29 cellular contexts compared by ENCODE assay signal in genomic region chr3:59460068-59460467, GRCh38.
DNase-seq lines count a peak whose midpoint lies in the region; ATAC-seq and TF ChIP-seq lines count a peak whose summit lies in the region.
"Had no signal": no experiment of that assay in that cellular context is flagged by ENCODE, and none has a peak within 500 bp of the region (broad histone marks: within the 10 kb centered on the region; RNA-seq: fewer than 3 reads in every experiment).

No MANE protein-coding gene starts in this region.

- no peak for TF ChIP-seq CTCF in natural killer cell (IDR thresholded peaks at IDR 0.05)

- DNase-seq in natural killer cell (no peak), immature natural killer cell (peak; percentile 17 to 37 (median 25)), SHP77 treated with DMSO at 0.1 percent for 48 hours (lab: John Stamatoyannopoulos, UW) (no peak)
- no peak for DNase-seq in natural killer cell treated with Interleukin-12 subunit alpha and Interleukin-12 subunit beta and Interleukin-15 and Interleukin-18, amount 100 ng/mL, for 72 hours (ENCODE audit: low spot score)
- DNase-seq in central memory CD8-positive, alpha-beta T cell (ENCODE audit: low spot score in 2 of 2) = no peak
- DNase-seq: 8988T; ACHN; AML-193; BE2C; C1 segment of cervical spinal cord; Caco-2; Calu3; CD4-positive, alpha-beta memory T cell; CD4-positive, alpha-beta T cell; CD4-positive, CD25-positive, alpha-beta regulatory T cell; CD8-positive, alpha-beta memory T cell; CD8-positive, alpha-beta T cell; COR-L47; DMS 273 treated with DMSO at 0.1 percent for 48 hours; DMS153; DMS53; DMS79; DMS79 treated with DMSO at 0.1 percent for 48 hours; DND-41; EL had no signal

- H3K9me3 Mint-ChIP-seq in natural killer cell = peaks cover 0 to 2% of the 10 kb centered on the region in 2 donors
- peaks cover 5% of the 10 kb centered on the region for H3K9me3 Mint-ChIP-seq in natural killer cell treated with Interleukin-12 subunit alpha and Interleukin-12 subunit beta and Interleukin-15 and Interleukin-18, amount 100 ng/mL, for 72 hours
- H3K9me3 Mint-ChIP-seq in central memory CD8-positive, alpha-beta T cell = peaks cover 5% of the 10 kb centered on the region
- peaks cover 0 to 9% (median 3%) of the 10 kb centered on the region in 6 donors for H3K9me3 Mint-ChIP-seq in immature natural killer cell

- H3K36me3 Mint-ChIP-seq in natural killer cell (no peaks in the 10 kb centered on the region), immature natural killer cell (peaks cover 3 to 18% (median 8%) of the 10 kb centered on the region in 3 donors)
- H3K36me3 Mint-ChIP-seq in natural killer cell treated with Interleukin-12 subunit alpha and Interleukin-12 subunit beta and Interleukin-15 and Interleukin-18, amount 100 ng/mL, for 72 hours = peaks cover 8% of the 10 kb centered on the region
- no peaks in the 10 kb centered on the region for H3K36me3 Mint-ChIP-seq in central memory CD8-positive, alpha-beta T cell (ENCODE audit: insufficient read depth)
- H3K36me3 Mint-ChIP-seq: CD14-positive monocyte had no signal

- H3K27me3 Mint-ChIP-seq in natural killer cell (ENCODE audit: low read depth in 2 of 2) (no peaks in the 10 kb centered on the region), immature natural killer cell (ENCODE audit: low read depth in 3 of 3) (peaks cover 0 to 5% (median 3%) of the 10 kb centered on the region in 3 donors)
- no peaks in the 10 kb centered on the region for H3K27me3 Mint-ChIP-seq in natural killer cell treated with Interleukin-12 subunit alpha and Interleukin-12 subunit beta and Interleukin-15 and Interleukin-18, amount 100 ng/mL, for 72 hours
- no peaks in the 10 kb centered on the region for H3K27me3 Mint-ChIP-seq in central memory CD8-positive, alpha-beta T cell
- H3K27me3 Mint-ChIP-seq: B cell; CD4-positive, alpha-beta memory T cell; CD4-positive, alpha-beta T cell; CD4-positive, CD25-positive, alpha-beta regulatory T cell had no signal

- intact Hi-C loops in natural killer cell (cut with micrococcal nuclease) = no loop called here

- H3K4me3 Mint-ChIP-seq in natural killer cell = no peak overlapping the region
- no peak overlapping the region for H3K4me3 Mint-ChIP-seq in natural killer cell treated with Interleukin-12 subunit alpha and Interleukin-12 subunit beta and Interleukin-15 and Interleukin-18, amount 100 ng/mL, for 72 hours
- H3K4me3 Mint-ChIP-seq in central memory CD8-positive, alpha-beta T cell = no peak overlapping the region
- peak overlapping the region in 1 of 5 donors; percentile 3 for H3K4me3 Mint-ChIP-seq in immature natural killer cell
- H3K4me3 Mint-ChIP-seq: B cell; CD14-positive monocyte; CD4-positive, alpha-beta memory T cell; CD4-positive, alpha-beta T cell; CD4-positive, CD25-positive, alpha-beta regulatory T cell; CD8-positive, alpha-beta memory T cell; CD8-positive, alpha-beta T cell had no signal

- ATAC-seq in natural killer cell (peak; percentile 55 to 82 (median 82)), HG02571 (IDR thresholded peaks at IDR 0.05; ENCODE audit: unreplicated experiment) (no peak)
- ATAC-seq in natural killer cell treated with Interleukin-12 subunit alpha and Interleukin-12 subunit beta and Interleukin-15 and Interleukin-18, amount 100 ng/mL, for 72 hours = no peak
- ATAC-seq in central memory CD8-positive, alpha-beta T cell (replicated peaks; ENCODE audit: extremely low read depth, poor library complexity, severe bottlenecking) = peak; percentile 46
- ATAC-seq: A549; CD8-positive, alpha-beta T cell had no signal

- H3K4me1 Mint-ChIP-seq in natural killer cell (peaks cover 17 to 22% of the 10 kb centered on the region in 2 donors), immature natural killer cell (peaks cover 9 to 14% of the 10 kb centered on the region in 2 donors)
- H3K4me1 Mint-ChIP-seq in natural killer cell treated with Interleukin-12 subunit alpha and Interleukin-12 subunit beta and Interleukin-15 and Interleukin-18, amount 100 ng/mL, for 72 hours (ENCODE audit: low read depth in 2 of 2) = peaks cover 16 to 25% of the 10 kb centered on the region in 2 donors
- H3K4me1 Mint-ChIP-seq in central memory CD8-positive, alpha-beta T cell = peaks cover 13% of the 10 kb centered on the region
- H3K4me1 Mint-ChIP-seq: B cell, CD14-positive monocyte had no signal

- no peak overlapping the region for H3K27ac Mint-ChIP-seq in natural killer cell
- peak overlapping the region in 1 of 2 donors; percentile 39 for H3K27ac Mint-ChIP-seq in natural killer cell treated with Interleukin-12 subunit alpha and Interleukin-12 subunit beta and Interleukin-15 and Interleukin-18, amount 100 ng/mL, for 72 hours
- H3K27ac Mint-ChIP-seq in central memory CD8-positive, alpha-beta T cell (ENCODE audit: low read depth) = no peak overlapping the region
- H3K27ac Mint-ChIP-seq in immature natural killer cell = peak overlapping the region in 3 of 6 donors; percentile 5 to 27 (median 6)
- H3K27ac Mint-ChIP-seq: B cell; CD14-positive monocyte; CD4-positive, alpha-beta memory T cell; CD4-positive, alpha-beta T cell; CD4-positive, CD25-positive, alpha-beta regulatory T cell; CD8-positive, alpha-beta memory T cell; CD8-positive, alpha-beta T cell had no signal

Comparison
In these comparisons a context has a peak if more than half of its experiments do, and no peak if none do; other contexts are left out.
1. ATAC-seq: peak in natural killer cell (3 of 3) and central memory CD8-positive, alpha-beta T cell (single experiment); none in natural killer cell treated with Interleukin-12 subunit alpha and Interleukin-12 subunit beta and Interleukin-15 and Interleukin-18, amount 100 ng/mL, for 72 hours (0 of 2) and HG02571 (single experiment).
2. DNase-seq: peak in immature natural killer cell (3 of 3); none in natural killer cell (single experiment), natural killer cell treated with Interleukin-12 subunit alpha and Interleukin-12 subunit beta and Interleukin-15 and Interleukin-18, amount 100 ng/mL, for 72 hours (single experiment), central memory CD8-positive, alpha-beta T cell (0 of 2) and SHP77 treated with DMSO at 0.1 percent for 48 hours (single experiment).